Comparison of ENCODE assay signal across 8 cellular contexts in the genomic region with DNA sequence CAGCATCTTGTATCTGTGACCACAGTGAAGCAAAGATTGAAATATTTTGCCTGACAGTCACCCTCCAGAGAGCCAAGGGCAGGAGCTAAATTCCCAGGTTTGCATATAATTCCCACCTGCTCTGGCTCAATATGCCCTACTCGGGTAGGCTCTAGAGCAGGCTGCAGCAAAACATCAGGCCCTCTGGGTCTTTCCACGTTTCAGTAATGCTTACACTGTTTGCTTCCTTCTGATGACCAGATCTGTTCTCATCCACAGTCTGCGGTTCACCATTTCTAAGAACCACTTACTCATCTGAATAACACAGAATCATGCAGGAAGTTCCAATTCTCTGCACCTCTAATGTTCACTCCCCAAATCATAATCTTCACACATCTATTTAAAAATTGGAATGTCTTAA.
DNase-seq lines count a peak whose midpoint lies in the region; ATAC-seq and TF ChIP-seq lines count a peak whose summit lies in the region.

No MANE protein-coding gene starts in this region.

- peak overlapping the region in 4 of 9 donors; percentile 13 to 83 (median 45) for H3K27ac Mint-ChIP-seq in naive thymus-derived CD4-positive, alpha-beta T cell

- CTCF ChIA-PET in naive thymus-derived CD4-positive, alpha-beta T cell (lab: Charles Lee): no interaction called here

- H3K4me3 Mint-ChIP-seq in naive thymus-derived CD4-positive, alpha-beta T cell: peak overlapping the region in 9 of 10 donors; percentile 3 to 76 (median 55)

- no peaks in the 10 kb centered on the region for H3K9me3 ChIP-seq in naive thymus-derived CD4-positive, alpha-beta T cell (ENCODE audit: control insufficient read depth in 2 of 3, low read length in 3 of 3)

- peak; percentile 97 for ATAC-seq in GM21390 (IDR thresholded peaks at IDR 0.05; ENCODE audit: unreplicated experiment)
- ATAC-seq in HG03575 (IDR thresholded peaks at IDR 0.05; ENCODE audit: extremely low read depth, insufficient number of reproducible peaks, low FRiP score, unreplicated experiment): peak; percentile 87
- peak; percentile 96 for ATAC-seq in naive thymus-derived CD4-positive, alpha-beta T cell
- ATAC-seq in GM21526 (IDR thresholded peaks at IDR 0.05; ENCODE audit: low FRiP score, unreplicated experiment): no peak

- POLR2A ChIA-PET in naive thymus-derived CD4-positive, alpha-beta T cell (lab: Charles Lee): interaction anchor here (0.8 kb wide), 1 partner anchor 185 kb away, joined by 3 read pairs; no protein-coding TSS in a partner anchor

- H3K36me3 ChIP-seq in naive thymus-derived CD4-positive, alpha-beta T cell (ENCODE audit: control insufficient read depth in 2 of 3, insufficient read depth in 3 of 3, low read length in 3 of 3): no peaks in the 10 kb centered on the region

- H3K36me3 Mint-ChIP-seq in naive thymus-derived CD4-positive, alpha-beta T cell: peaks cover 0 to 7% (median 0%) of the 10 kb centered on the region in 5 donors

- peak; percentile 39 to 57 for DNase-seq in activated T-cell treated with anti-CD3 and anti-CD28 coated beads, Interleukin-2, amount 50 U/mL, for 48 hours
- DNase-seq in naive thymus-derived CD4-positive, alpha-beta T cell: peak in 7 of 9 donors; percentile 10 to 44 (median 18)
- DNase-seq in NCI-H2029 treated with DMSO at 0.1 percent for 48 hours (lab: John Stamatoyannopoulos, UW): no peak
- no peak for DNase-seq in coronary artery (ENCODE audit: low spot score)

- TF ChIP-seq CTCF in C4-2B (conservative IDR thresholded peaks at IDR 0.05) (no peak), coronary artery (IDR thresholded peaks at IDR 0.05) (no peak)

- no peak overlapping the region for H3K4me3 ChIP-seq in naive thymus-derived CD4-positive, alpha-beta T cell (ENCODE audit: low read length)
- H3K4me3 ChIP-seq in coronary artery: no peak overlapping the region

- peaks cover 25 to 52% (median 34%) of the 10 kb centered on the region in 7 donors for H3K4me1 Mint-ChIP-seq in naive thymus-derived CD4-positive, alpha-beta T cell

- H3K27ac ChIP-seq in C4-2B (peak overlapping the region; percentile 71; the same call in 1 of the 2 replicates), coronary artery (no peak overlapping the region)
- H3K27ac ChIP-seq in naive thymus-derived CD4-positive, alpha-beta T cell (ENCODE audit: low read depth, low read length): no peak overlapping the region

- intact Hi-C loops in naive thymus-derived CD4-positive, alpha-beta T cell (cut with micrococcal nuclease): loop anchor here in 1 of 2 donors (1.0 to 2.0 kb wide), 5 partner anchors 122 to 1139 kb away; a partner anchor contains a TSS

- peaks cover 12 to 17% of the 10 kb centered on the region in 2 donors for H3K4me1 ChIP-seq in naive thymus-derived CD4-positive, alpha-beta T cell (ENCODE audit: control insufficient read depth in 2 of 2, insufficient read depth in 2 of 2, low read length in 2 of 2)

- peaks cover 0 to 5% (median 0%) of the 10 kb centered on the region in 11 donors for H3K9me3 Mint-ChIP-seq in naive thymus-derived CD4-positive, alpha-beta T cell

- peaks cover 0 to 3% (median 0%) of the 10 kb centered on the region in 5 donors for H3K27me3 Mint-ChIP-seq in naive thymus-derived CD4-positive, alpha-beta T cell

- no peaks in the 10 kb centered on the region for H3K27me3 ChIP-seq in naive thymus-derived CD4-positive, alpha-beta T cell (ENCODE audit: control insufficient read depth in 2 of 2, insufficient read depth in 2 of 2, low read length in 2 of 2)

Comparison
In these comparisons a context has a peak if more than half of its experiments do, and no peak if none do; other contexts are left out.
1. DNase-seq: peak in activated T-cell treated with anti-CD3 and anti-CD28 coated beads, Interleukin-2, amount 50 U/mL, for 48 hours (2 of 2) and naive thymus-derived CD4-positive, alpha-beta T cell (7 of 9); none in NCI-H2029 treated with DMSO at 0.1 percent for 48 hours (single experiment) and coronary artery (single experiment).